10 cellular contexts compared by ENCODE assay signal in the genomic region with DNA sequence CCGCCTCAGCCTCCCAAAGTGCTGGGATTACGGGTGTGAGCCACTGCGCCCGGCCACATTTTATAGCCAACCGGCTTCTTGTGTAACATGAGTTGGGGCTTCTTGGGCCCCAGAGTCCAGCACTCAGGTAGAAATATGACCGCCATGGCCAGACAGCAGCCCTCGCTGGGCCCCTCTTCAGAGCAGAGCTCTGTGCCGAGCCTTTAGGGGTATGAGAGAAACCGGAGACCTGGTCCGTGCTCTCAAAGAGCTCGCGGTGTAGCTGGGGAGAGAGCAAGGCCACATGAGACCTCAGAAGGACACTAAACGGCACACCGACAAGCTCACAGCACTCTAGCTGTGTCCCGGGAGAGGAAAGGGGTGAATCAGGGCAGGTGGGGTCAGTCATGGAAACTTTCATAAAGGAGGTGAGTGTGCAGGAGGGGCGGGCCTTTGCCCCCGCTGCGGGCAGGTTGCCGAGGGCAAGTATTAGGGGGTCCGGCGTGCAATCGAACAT. TPM values are rescaled to one million over a fixed set of nuclear protein-coding genes. Genes with fewer than 3 reads are reported as not detected.
A peak's percentile ranks its signal among the peaks of the same experiment; 100 is the strongest.
DNase-seq lines count a peak whose midpoint lies in the region; ATAC-seq and TF ChIP-seq lines count a peak whose summit lies in the region.
"Had no signal": no experiment of that assay in that cellular context is flagged by ENCODE, and none has a peak within 500 bp of the region (broad histone marks: within the 10 kb centered on the region; RNA-seq: fewer than 3 reads in every experiment).

No MANE protein-coding gene starts in this region.

- in situ Hi-C loops in HAP-1 (cut with MboI; ENCODE audit: low sequenced_read_pairs) = no loop called here

- ATAC-seq in lower lobe of right lung = no peak
- ATAC-seq in GM18858 (IDR thresholded peaks at IDR 0.05; ENCODE audit: unreplicated experiment) = no peak
- ATAC-seq in GM18498 (IDR thresholded peaks at IDR 0.05; ENCODE audit: unreplicated experiment) = no peak

- H3K4me1 ChIP-seq in lower lobe of right lung (peaks cover 100% of the 10 kb centered on the region), HAP-1 (peaks cover 31% of the 10 kb centered on the region)

- peak overlapping the region in 3 of 5 experiments; percentile 34 to 73 (median 52) for H3K4me3 Mint-ChIP-seq in brain

- H3K36me3 ChIP-seq in H7 (replicated peaks; ENCODE audit: control insufficient read depth, insufficient read depth, low read length) (no peaks in the 10 kb centered on the region; the same call in 1 of the 2 replicates), lower lobe of right lung (peaks cover 4% of the 10 kb centered on the region), HAP-1 (replicated peaks) (peaks cover 12% of the 10 kb centered on the region)

- peak overlapping the region in 3 of 5 experiments; percentile 77 to 86 (median 85) for H3K27ac Mint-ChIP-seq in brain

- TF ChIP-seq CTCF in brain (conservative IDR thresholded peaks at IDR 0.05) (no peak), lower lobe of right lung (IDR thresholded peaks at IDR 0.05) (no peak)

- no peaks in the 10 kb centered on the region for H3K9me3 Mint-ChIP-seq in brain

- peaks cover 7% of the 10 kb centered on the region for H3K36me3 Mint-ChIP-seq in brain

- no peaks in the 10 kb centered on the region for H3K27me3 Mint-ChIP-seq in brain

- peak; percentile 40 for DNase-seq in H7
- DNase-seq in lower lobe of right lung = no peak
- no peak for DNase-seq in activated CD8-positive, alpha-beta memory T cell treated with anti-CD3 and anti-CD28 coated beads for 24 hours
- no peak for DNase-seq in HAP-1 (ENCODE audit: low spot score in 2 of 2)
- DNase-seq: NCI-H446, T-helper 2 cell had no signal

- H3K4me1 Mint-ChIP-seq in brain = peaks cover 96% of the 10 kb centered on the region

- H3K27me3 ChIP-seq in H7 (ENCODE audit: control insufficient read depth, insufficient read depth, low read length) (no peaks in the 10 kb centered on the region), lower lobe of right lung (ENCODE audit: low read depth) (no peaks in the 10 kb centered on the region), HAP-1 (ENCODE audit: low read depth) (no peaks in the 10 kb centered on the region)

- H3K27ac ChIP-seq in lower lobe of right lung (peak overlapping the region; percentile 85), skin epidermis (peak overlapping the region in 19 of 21 experiments; percentile 9 to 99 (median 83))

- H3K9me3 ChIP-seq in lower lobe of right lung (no peaks in the 10 kb centered on the region), HAP-1 (no peaks in the 10 kb centered on the region; the same call in 1 of the 2 replicates)

- intact Hi-C loops in lower lobe of right lung (cut with DNase I) = no loop called here

- H3K4me3 ChIP-seq in H7 (ENCODE audit: insufficient read depth, low read depth, low read length) = no peak overlapping the region
- no peak overlapping the region for H3K4me3 ChIP-seq in lower lobe of right lung
- no peak overlapping the region for H3K4me3 ChIP-seq in skin epidermis
- H3K4me3 ChIP-seq in HAP-1 = no peak overlapping the region

RNA-seq across cellular contexts. Expression of gene ACTN4, which starts 15.8 kb away (rescaled TPM):
- 163 and 226 TPM in 2 replicates for total RNA-seq in H7 (2014; rRNA removed; shearing (Covaris generic))
- 379 TPM for polyA plus RNA-seq in brain (ENCODE audit: insufficient read depth, low read depth, low replicate concordance)
- total RNA-seq in lower lobe of right lung = 454 TPM

RNA-seq across cellular contexts. Expression of gene EIF3K, which starts 44.2 kb away (rescaled TPM):
- 408 and 422 TPM in 2 replicates for total RNA-seq in H7 (2014; rRNA removed; shearing (Covaris generic))
- polyA plus RNA-seq in brain (ENCODE audit: insufficient read depth, low read depth, low replicate concordance) = 367 TPM
- total RNA-seq in lower lobe of right lung = 229 TPM

RNA-seq across cellular contexts. Expression of gene MAP4K1, which starts 45.5 kb away (rescaled TPM):
- total RNA-seq in H7 (2014; rRNA removed; shearing (Covaris generic)) = 8.2 and 13.7 TPM in 2 replicates
- polyA plus RNA-seq in brain (ENCODE audit: insufficient read depth, low read depth, low replicate concordance) = 1.4 TPM
- total RNA-seq in lower lobe of right lung = 11.4 TPM
